Comparison of ENCODE assay signal across 8 cellular contexts in genomic region chr3:56725175-56725574, GRCh38. TPM values are rescaled to one million over a fixed set of nuclear protein-coding genes. Genes with fewer than 3 reads are reported as not detected.
DNase-seq lines count a peak whose midpoint lies in the region; ATAC-seq, FAIRE-seq and TF ChIP-seq lines count a peak whose summit lies in the region.

No MANE protein-coding gene starts in this region.

- no peak for TF ChIP-seq CTCF in osteocyte (IDR thresholded peaks at IDR 0.05)

- no peaks in the 10 kb centered on the region for H3K9me3 Mint-ChIP-seq in osteocyte (ENCODE audit: unreplicated experiment)

- in situ Hi-C loops in ACHN (cut with HindIII; ENCODE audit: low pct_ligation_motif_present, low pct_unique_long_range_greater_than_20kb, low sequenced_read_pairs) = no loop called here

- peak; percentile 100 for FAIRE-seq in GM19239 (lab: Jason Lieb, UNC)

- no peaks in the 10 kb centered on the region for H3K36me3 Mint-ChIP-seq in osteocyte (ENCODE audit: unreplicated experiment)

- intact Hi-C loops in sciatic nerve (cut with DNase I) = no loop called here

- H3K4me3 Mint-ChIP-seq in osteocyte (ENCODE audit: unreplicated experiment) = no peak overlapping the region

- H3K27me3 Mint-ChIP-seq in osteocyte (ENCODE audit: unreplicated experiment) = peaks cover 2% of the 10 kb centered on the region

- no peak overlapping the region for H3K27ac Mint-ChIP-seq in osteocyte (ENCODE audit: unreplicated experiment)

- ATAC-seq in HG03159 (IDR thresholded peaks at IDR 0.05; ENCODE audit: unreplicated experiment) = peak; percentile 98
- no peak for ATAC-seq in sciatic nerve

- DNase-seq in GM19239 (ENCODE audit: insufficient read length, low spot score) = peak; percentile 67
- peak; percentile 72 for DNase-seq in activated CD8-positive, alpha-beta memory T cell treated with anti-CD3 and anti-CD28 coated beads, Interleukin-2, amount 50 U/mL, for 48 hours
- peak; percentile 22 for DNase-seq in stimulated activated CD4-positive, alpha-beta T cell treated with anti-CD3 and anti-CD28 coated beads, Interleukin-4, amount 100 ng/mL, for 1 hour
- no peak for DNase-seq in NCI-H446 treated with DMSO at 0.1 percent for 48 hours (lab: John Stamatoyannopoulos, UW)
- DNase-seq in sciatic nerve (ENCODE audit: low spot score) = no peak
- DNase-seq in osteocyte (ENCODE audit: extremely low spot score, unreplicated experiment) = no peak
- no peak for DNase-seq in ACHN

- H3K4me1 Mint-ChIP-seq in osteocyte (ENCODE audit: unreplicated experiment) = no peaks in the 10 kb centered on the region

RNA-seq across cellular contexts. Expression of gene TASOR, which starts 42.1 kb away (rescaled TPM):
- total RNA-seq in sciatic nerve = 85.2 TPM
- 60.2 and 65.9 TPM in 2 replicates for total RNA-seq in osteocyte

Comparison
In these comparisons a context has a peak if more than half of its experiments do, and no peak if none do; other contexts are left out.
1. DNase-seq: peak in GM19239 (single experiment), activated CD8-positive, alpha-beta memory T cell treated with anti-CD3 and anti-CD28 coated beads, Interleukin-2, amount 50 U/mL, for 48 hours (single experiment) and stimulated activated CD4-positive, alpha-beta T cell treated with anti-CD3 and anti-CD28 coated beads, Interleukin-4, amount 100 ng/mL, for 1 hour (single experiment); none in NCI-H446 treated with DMSO at 0.1 percent for 48 hours (single experiment), sciatic nerve (single experiment), osteocyte (single experiment) and ACHN (single experiment).